18 cellular contexts compared by ENCODE assay signal in genomic region chr2:219998099-219998498, GRCh38.
A peak's percentile ranks its signal among the peaks of the same experiment; 100 is the strongest.
DNase-seq lines count a peak whose midpoint lies in the region; ATAC-seq and TF ChIP-seq lines count a peak whose summit lies in the region.
"Had no signal": no experiment of that assay in that cellular context is flagged by ENCODE, and none has a peak within 500 bp of the region (broad histone marks: within the 10 kb centered on the region; RNA-seq: fewer than 3 reads in every experiment).

No MANE protein-coding gene starts in this region.

- RAD21 ChIA-PET in HCT116 (lab: Charles Lee; ENCODE audit: low non-redundant PET in 1 of 2, low total read pairs in 2 of 2, uncharacterized antibody in 2 of 2, unreplicated experiment in 2 of 2): no interaction called here

- H2BK15ac ChIP-seq in mesendoderm (replicated peaks; ENCODE audit: low read depth): no peak overlapping the region

- no peak overlapping the region for H3K56ac ChIP-seq in mesendoderm (ENCODE audit: low read length)

- DNase-seq in COLO829 (ENCODE audit: low spot score): peak; percentile 51
- DNase-seq in HCT116 (ENCODE audit: low read depth, low spot score): no peak
- DNase-seq in WERI-Rb-1: no peak
- DNase-seq in mesendoderm: peak; percentile 62
- DNase-seq in NCI-H146 treated with DMSO at 0.1 percent for 48 hours (lab: John Stamatoyannopoulos, UW; ENCODE audit: unreplicated experiment): no peak
- DNase-seq in amygdala (lab: John Stamatoyannopoulos, UW): no peak
- DNase-seq: activated CD4-positive, alpha-beta memory T cell treated with anti-CD3 and anti-CD28 coated beads for 36 hours; activated naive CD8-positive, alpha-beta T cell treated with anti-CD3 and anti-CD28 coated beads, Interleukin-2, amount 50 U/mL, for 24 hours; DND-41; effector memory CD4-positive, alpha-beta T cell; gastrocnemius medialis; KBM-7; NCI-H1105 treated with DMSO at 0.1 percent for 48 hours had no signal

- no peak overlapping the region for H2BK120ac ChIP-seq in mesendoderm (ENCODE audit: low read depth, low read length)

- no peaks in the 10 kb centered on the region for H3K79me2 ChIP-seq in HCT116 (ENCODE audit: insufficient read depth, low read length)
- H3K79me2 ChIP-seq in mesendoderm (ENCODE audit: control insufficient read depth, insufficient read depth, low read length): no peaks in the 10 kb centered on the region

- no peak overlapping the region for H3K23ac ChIP-seq in mesendoderm (ENCODE audit: low read length)

- peak; percentile 42; the same call in 1 of the 2 replicates for TF ChIP-seq RAD21 in HCT116 (IDR thresholded peaks at IDR 0.05; ENCODE audit: low read depth)

- H3K36me3 ChIP-seq in HCT116 (ENCODE audit: control insufficient read depth in 1 of 2, insufficient read depth in 2 of 2, low read length in 2 of 2) (peaks cover 0 to 2% of the 10 kb centered on the region in 2 experiments; a peak in 1 of 4 replicates), WERI-Rb-1 (no peaks in the 10 kb centered on the region), mesendoderm (ENCODE audit: control insufficient read depth, insufficient read depth, low read length) (no peaks in the 10 kb centered on the region)
- H3K36me3 ChIP-seq: gastrocnemius medialis, HAP-1, right atrium auricular region had no signal

- no peak overlapping the region for H3K27ac ChIP-seq in HCT116 (ENCODE audit: low read depth, low read length)
- H3K27ac ChIP-seq in WERI-Rb-1: no peak overlapping the region
- H3K27ac ChIP-seq in mesendoderm (ENCODE audit: low read depth, low read length): no peak overlapping the region
- H3K27ac ChIP-seq: C4-2B, gastrocnemius medialis, right atrium auricular region had no signal

- intact Hi-C loops in HCT116 (cut with micrococcal nuclease): loop anchor here (5.0 kb wide), 1 partner anchor 1574 kb away; the partner anchor contains the start of gene EPHA4

- no peak overlapping the region for H4K8ac ChIP-seq in mesendoderm (ENCODE audit: low read depth, low read length)

- H4K20me1 ChIP-seq in HCT116 (ENCODE audit: insufficient read depth): no peaks in the 10 kb centered on the region

- H3K9me2 ChIP-seq in HCT116 (ENCODE audit: insufficient read depth): no peaks in the 10 kb centered on the region
- H3K9me2 ChIP-seq: SK-N-SH had no signal

- peaks cover 13 to 20% of the 10 kb centered on the region in 2 experiments for H3K4me1 ChIP-seq in HCT116 (ENCODE audit: control insufficient read depth in 1 of 2, insufficient read depth in 2 of 2, low read length in 2 of 2)
- H3K4me1 ChIP-seq in mesendoderm (ENCODE audit: control insufficient read depth, low read depth, low read length): no peaks in the 10 kb centered on the region
- H3K4me1 ChIP-seq: gastrocnemius medialis, HAP-1 had no signal

- H3K9ac ChIP-seq in HCT116 (ENCODE audit: low read length) (no peak overlapping the region), mesendoderm (ENCODE audit: low read length) (no peak overlapping the region)
- H3K9ac ChIP-seq: SK-N-SH had no signal

- H3K27me3 ChIP-seq in HCT116 (ENCODE audit: insufficient read depth, low read length) (no peaks in the 10 kb centered on the region), WERI-Rb-1 (ENCODE audit: insufficient read depth, low read depth, severe bottlenecking) (no peaks in the 10 kb centered on the region), mesendoderm (ENCODE audit: insufficient read depth, low read length, poor library complexity) (no peaks in the 10 kb centered on the region)
- H3K27me3 ChIP-seq: gastrocnemius medialis, right atrium auricular region had no signal

- H3K4me3 ChIP-seq in HCT116 (replicated peaks in 1 of 2; ENCODE audit: low read depth in 1 of 2, low read length in 2 of 2) (no peak overlapping the region), WERI-Rb-1 (ENCODE audit: low read depth, low read length) (no peak overlapping the region), mesendoderm (ENCODE audit: low read length) (no peak overlapping the region)
- H3K4me3 ChIP-seq: gastrocnemius medialis, HAP-1, right atrium auricular region had no signal

- TF ChIP-seq CTCF in HCT116 (IDR thresholded peaks at IDR 0.05 in 2 of 3, conservative IDR thresholded peaks at IDR 0.05 in 1 of 3; ENCODE audit: borderline replicate concordance in 1 of 3, insufficient read depth in 1 of 3, low read depth in 2 of 3, low read length in 2 of 3): 0 out of 6 replicates have a peak, but pooled peaks of 1 of the 3 experiments have one; percentile 13
- peak; percentile 36; the same call in 1 of the 2 replicates for TF ChIP-seq CTCF in WERI-Rb-1 (IDR thresholded peaks at IDR 0.05; ENCODE audit: low read depth, low read length)

- no peak overlapping the region for H3K4me2 ChIP-seq in HCT116 (ENCODE audit: low read length)
- H3K4me2 ChIP-seq in mesendoderm (ENCODE audit: low read length): no peak overlapping the region
- H3K4me2 ChIP-seq: SK-N-SH had no signal

- TF ChIP-seq POLR2A in HCT116 (IDR thresholded peaks at IDR 0.05; ENCODE audit: borderline replicate concordance, extremely low read depth, insufficient read depth, insufficient read length): no peak

- H2BK5ac ChIP-seq in mesendoderm (ENCODE audit: low read length): no peak overlapping the region

- BruUV-seq in HCT116 (replicated peaks; lab: Mats Ljungman, UMichigan): no TSS peak

- H3K18ac ChIP-seq in mesendoderm (ENCODE audit: low read length): no peak overlapping the region

- H3K9me3 ChIP-seq in HCT116 (ENCODE audit: control insufficient read depth in 1 of 2, insufficient read depth in 1 of 2, low read depth in 1 of 2, low read length in 2 of 2): no peaks in the 10 kb centered on the region
- no peaks in the 10 kb centered on the region for H3K9me3 ChIP-seq in WERI-Rb-1 (ENCODE audit: severe bottlenecking)
- H3K9me3 ChIP-seq: gastrocnemius medialis, HAP-1, right atrium auricular region, SK-N-SH had no signal

- ATAC-seq in HCT116 (no peak), GM18861 (IDR thresholded peaks at IDR 0.05; ENCODE audit: unreplicated experiment) (no peak)
- ATAC-seq: activated naive CD8-positive, alpha-beta T cell treated with anti-CD3 and anti-CD28 coated beads, Interleukin-2, amount 50 U/mL, for 24 hours; gastrocnemius medialis had no signal

- CTCF ChIA-PET in HCT116 (lab: Charles Lee): interaction anchor here (0.8 to 1.2 kb wide), 2 partner anchors 13 to 260 kb away, joined by 3 read pairs; no protein-coding TSS in a partner anchor

- H3K4ac ChIP-seq in mesendoderm (ENCODE audit: low read depth, low read length): no peak overlapping the region

- no peak overlapping the region for H4K5ac ChIP-seq in mesendoderm (ENCODE audit: low read length)

- peak overlapping the region; percentile 37 for H2AK5ac ChIP-seq in mesendoderm (ENCODE audit: low read length)

- no peaks in the 10 kb centered on the region for H3K79me1 ChIP-seq in mesendoderm (ENCODE audit: low read length)

- POLR2A ChIA-PET in HCT116 (lab: Charles Lee): no interaction called here

- no peak overlapping the region for H2AFZ ChIP-seq in HCT116 (ENCODE audit: low read depth, low read length, poor library complexity, severe bottlenecking)

- no CpG with 5 or more reads among the region's 3 CpGs for WGBS in mesendoderm (ENCODE audit: extremely low coverage, insufficient coverage, low lambda C conversion rate)

TF ChIP-seq in HCT116, 20 proteins besides CTCF, POLR2A, EP300 and RAD21:
- TF ChIP-seq POLR2AphosphoS5 (IDR thresholded peaks at IDR 0.05; ENCODE audit: low read depth, low read length): no peak
- TF ChIP-seq TCF7L2 (IDR thresholded peaks at IDR 0.05; ENCODE audit: borderline replicate concordance, extremely low read depth, insufficient read depth, insufficient read length): no peak
- TF ChIP-seq ZNF274 (IDR thresholded peaks at IDR 0.05; ENCODE audit: low read depth, low read length): no peak
- no peak for TF ChIP-seq SRF (IDR thresholded peaks at IDR 0.05; ENCODE audit: low read depth)
- TF ChIP-seq ZBTB33 (IDR thresholded peaks at IDR 0.05; ENCODE audit: extremely low read depth, insufficient replicate concordance, low read length): no peak
- no peak for TF ChIP-seq ATF3 (IDR thresholded peaks at IDR 0.05)
- TF ChIP-seq JUND (IDR thresholded peaks at IDR 0.05): no peak
- TF ChIP-seq CEBPB (IDR thresholded peaks at IDR 0.05; ENCODE audit: low read depth): no peak
- TF ChIP-seq YY1 (IDR thresholded peaks at IDR 0.05; ENCODE audit: extremely low read depth, insufficient replicate concordance, low read depth, low read length): no peak
- no peak for TF ChIP-seq MAX (IDR thresholded peaks at IDR 0.05)

Comparison
In these comparisons a context has a peak if more than half of its experiments do, and no peak if none do; other contexts are left out.
1. DNase-seq: peak in COLO829 (single experiment) and mesendoderm (single experiment); none in HCT116 (single experiment), WERI-Rb-1 (single experiment), NCI-H146 treated with DMSO at 0.1 percent for 48 hours (single experiment) and amygdala (0 of 56).